8 cellular contexts compared by ENCODE assay signal in the genomic region with DNA sequence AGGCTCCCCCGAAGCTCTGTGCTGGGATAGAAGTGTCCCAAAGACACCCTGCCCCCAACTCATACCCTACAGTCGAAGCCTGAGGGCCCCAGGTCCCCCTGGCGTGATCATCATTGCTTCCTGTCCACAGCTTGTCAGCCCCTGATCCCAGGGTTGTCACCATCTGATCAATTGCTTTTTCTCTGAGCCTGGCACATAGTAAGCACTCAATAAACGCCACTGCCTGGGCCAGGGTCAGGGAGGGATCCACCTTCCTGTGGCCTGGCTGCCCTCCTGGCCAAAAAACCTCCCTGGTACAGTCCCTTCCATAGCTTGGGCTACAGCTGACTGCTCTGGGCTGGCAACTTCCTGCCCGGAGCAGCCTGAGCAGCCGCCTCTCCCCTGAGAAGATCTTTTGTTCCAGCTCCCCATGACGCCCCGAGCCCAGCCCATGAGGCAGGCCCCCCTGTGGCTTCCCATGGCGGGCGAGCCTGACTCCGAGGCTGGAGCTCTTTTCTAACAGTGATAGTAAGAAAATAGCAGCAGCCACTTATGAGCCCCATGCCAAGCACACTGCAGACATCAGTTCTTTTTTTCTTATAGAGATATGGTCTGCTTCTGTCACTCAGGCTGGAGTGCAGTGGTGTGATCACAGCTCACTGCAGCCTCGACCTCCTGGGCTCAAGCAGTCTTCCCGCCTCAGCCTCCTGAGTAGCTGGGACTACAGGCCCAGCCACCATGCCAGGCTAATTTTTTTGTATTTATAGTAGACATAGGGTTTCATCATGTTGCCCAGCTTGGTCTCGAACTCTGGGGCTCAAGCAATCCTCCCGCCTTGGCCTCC. TPM values are rescaled to one million over a fixed set of nuclear protein-coding genes. Genes with fewer than 3 reads are reported as not detected.
DNase-seq lines count a peak whose midpoint lies in the region; ATAC-seq and TF ChIP-seq lines count a peak whose summit lies in the region.

No MANE protein-coding gene starts in this region.

- no peaks in the 10 kb centered on the region for H3K36me3 ChIP-seq in CD4-positive, CD25-positive, alpha-beta regulatory T cell (ENCODE audit: control insufficient read depth, insufficient read depth, low read length)

- H3K9me3 Mint-ChIP-seq in CD4-positive, CD25-positive, alpha-beta regulatory T cell: no peaks in the 10 kb centered on the region

- H3K27me3 ChIP-seq in CD4-positive, CD25-positive, alpha-beta regulatory T cell (ENCODE audit: control insufficient read depth, insufficient read depth, low read length): no peaks in the 10 kb centered on the region

- H3K27me3 Mint-ChIP-seq in CD4-positive, CD25-positive, alpha-beta regulatory T cell: no peaks in the 10 kb centered on the region

- peaks cover 62% of the 10 kb centered on the region for H3K4me1 ChIP-seq in CD4-positive, CD25-positive, alpha-beta regulatory T cell (ENCODE audit: control insufficient read depth, insufficient read depth, low read length, poor library complexity, severe bottlenecking)

- no peak for DNase-seq in CD4-positive, CD25-positive, alpha-beta regulatory T cell
- peak; percentile 70 for DNase-seq in NCI-H146 treated with DMSO at 0.1 percent for 48 hours (lab: John Stamatoyannopoulos, UW; ENCODE audit: unreplicated experiment)
- DNase-seq in choroid plexus epithelial cell (ENCODE audit: low read depth): peak; percentile 83
- peak; percentile 74 for DNase-seq in myocyte (ENCODE audit: low read depth)

- H3K27ac ChIP-seq in CD4-positive, CD25-positive, alpha-beta regulatory T cell (ENCODE audit: insufficient read depth, low read length, poor library complexity, severe bottlenecking): peak overlapping the region; percentile 49

- peaks cover 4 to 90% (median 49%) of the 10 kb centered on the region in 4 donors for H3K4me1 Mint-ChIP-seq in CD4-positive, CD25-positive, alpha-beta regulatory T cell

- H3K4me3 Mint-ChIP-seq in CD4-positive, CD25-positive, alpha-beta regulatory T cell: peak overlapping the region; percentile 49 to 88 (median 77)

- peak; percentile 25 to 29 for ATAC-seq in CD4-positive, CD25-positive, alpha-beta regulatory T cell (ENCODE audit: low read depth in 2 of 2)
- ATAC-seq in HG02852 (IDR thresholded peaks at IDR 0.05; ENCODE audit: unreplicated experiment) (no peak), HG03378 (IDR thresholded peaks at IDR 0.05; ENCODE audit: unreplicated experiment) (no peak), HG03457 (IDR thresholded peaks at IDR 0.05; ENCODE audit: unreplicated experiment) (no peak), GM21576 (IDR thresholded peaks at IDR 0.05; ENCODE audit: unreplicated experiment) (no peak)

- H3K9me3 ChIP-seq in CD4-positive, CD25-positive, alpha-beta regulatory T cell (ENCODE audit: control insufficient read depth in 2 of 2, low read length in 2 of 2): no peaks in the 10 kb centered on the region

- no peak overlapping the region for H3K4me3 ChIP-seq in CD4-positive, CD25-positive, alpha-beta regulatory T cell (ENCODE audit: low read depth, low read length)
- no peak overlapping the region for H3K4me3 ChIP-seq in choroid plexus epithelial cell (ENCODE audit: low read depth, low read length)

- no peak for TF ChIP-seq CTCF in choroid plexus epithelial cell (conservative IDR thresholded peaks at IDR 0.05; ENCODE audit: low read depth, low read length)

- peaks cover 8% of the 10 kb centered on the region for H3K36me3 Mint-ChIP-seq in CD4-positive, CD25-positive, alpha-beta regulatory T cell

- peak overlapping the region; percentile 86 to 94 (median 90) for H3K27ac Mint-ChIP-seq in CD4-positive, CD25-positive, alpha-beta regulatory T cell

RNA-seq across cellular contexts. Expression of a gene that starts 6.5 kb away (rescaled TPM):
- total RNA-seq in CD4-positive, CD25-positive, alpha-beta regulatory T cell: 25.7 TPM
- 1 to 10 TPM; 1.6 to 5.3 (median 3.8) TPM for polyA plus RNA-seq in CD4-positive, CD25-positive, alpha-beta regulatory T cell
- 116 and 203 TPM in 2 replicates for total RNA-seq in myocyte
- polyA plus RNA-seq in myocyte (2012): 35.6 TPM

RNA-seq across cellular contexts. Expression of a gene that starts 43.3 kb away (rescaled TPM):
- total RNA-seq in CD4-positive, CD25-positive, alpha-beta regulatory T cell: 2.4 TPM
- polyA plus RNA-seq in CD4-positive, CD25-positive, alpha-beta regulatory T cell: 1 to 10 TPM in 2 of 4 donors, under 1 TPM in 2; 0.34 to 1.3 (median 0.87) TPM
- total RNA-seq in myocyte: 74.0 and 75.4 TPM in 2 replicates
- 18.1 TPM for polyA plus RNA-seq in myocyte (2012)

Comparison
In these comparisons a context has a peak if more than half of its experiments do, and no peak if none do; other contexts are left out.
1. ATAC-seq: peak in CD4-positive, CD25-positive, alpha-beta regulatory T cell (2 of 2); none in HG02852 (single experiment), HG03378 (single experiment), HG03457 (single experiment) and GM21576 (single experiment).
2. DNase-seq: peak in NCI-H146 treated with DMSO at 0.1 percent for 48 hours (single experiment), choroid plexus epithelial cell (single experiment) and myocyte (single experiment); none in CD4-positive, CD25-positive, alpha-beta regulatory T cell (0 of 3).
3. RNA of a gene that starts 43.3 kb away (total RNA-seq): 74.0 to 75.4 TPM in myocyte; 2.4 TPM in CD4-positive, CD25-positive, alpha-beta regulatory T cell (single experiment); every median in the first group is over 10 times any median in the second.